ENCODE assay signal across 11 cellular contexts in the genomic region with DNA sequence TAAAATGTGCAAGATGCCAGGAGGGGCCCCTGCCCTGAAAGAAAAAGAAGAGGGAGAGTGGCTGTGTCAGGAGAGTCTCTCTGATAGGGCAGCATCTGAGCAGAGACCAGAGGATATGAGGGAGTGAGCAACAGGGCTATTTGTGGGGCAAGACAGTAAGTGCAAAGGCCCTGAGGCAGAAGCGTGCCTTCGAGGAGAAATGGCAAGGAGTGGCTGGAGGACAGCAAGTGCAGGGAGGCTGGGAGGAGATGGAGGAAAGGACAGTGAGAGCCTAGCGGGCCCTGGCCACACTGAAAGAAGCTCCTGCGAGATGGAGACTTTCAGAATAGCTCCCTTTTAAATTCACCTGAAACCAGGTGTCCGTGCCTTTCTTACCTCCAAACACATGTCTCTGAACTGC. TPM values are rescaled to one million over a fixed set of nuclear protein-coding genes. Genes with fewer than 3 reads are reported as not detected.
DNase-seq lines count a peak whose midpoint lies in the region; ATAC-seq and TF ChIP-seq lines count a peak whose summit lies in the region.
"Had no signal": no experiment of that assay in that cellular context is flagged by ENCODE, and none has a peak within 500 bp of the region (broad histone marks: within the 10 kb centered on the region; RNA-seq: fewer than 3 reads in every experiment).

No MANE protein-coding gene starts in this region.

- no peaks in the 10 kb centered on the region for H3K36me3 Mint-ChIP-seq in type B pancreatic cell
- H3K36me3 Mint-ChIP-seq: CD4-positive, CD25-positive, alpha-beta regulatory T cell had no signal

- no peaks in the 10 kb centered on the region for H3K4me1 Mint-ChIP-seq in type B pancreatic cell (ENCODE audit: unreplicated experiment)

- no peaks in the 10 kb centered on the region for H3K27me3 Mint-ChIP-seq in type B pancreatic cell

- no peaks in the 10 kb centered on the region for H3K9me3 Mint-ChIP-seq in type B pancreatic cell

- H3K4me3 Mint-ChIP-seq in type B pancreatic cell, result no peak overlapping the region
- H3K4me3 Mint-ChIP-seq: CD4-positive, CD25-positive, alpha-beta regulatory T cell had no signal

- DNase-seq in activated CD8-positive, alpha-beta memory T cell treated with anti-CD3 and anti-CD28 coated beads for 24 hours, result peak; percentile 28
- no peak for DNase-seq in activated CD8-positive, alpha-beta memory T cell treated with anti-CD3 and anti-CD28 coated beads, Interleukin-2, amount 50 U/mL, for 4 hours
- peak; percentile 17 for DNase-seq in ecto neural progenitor cell (ENCODE audit: low spot score)
- peak; percentile 27 for DNase-seq in type B pancreatic cell (ENCODE audit: extremely low spot score, unreplicated experiment)
- DNase-seq in superior temporal gyrus (ENCODE audit: extremely low spot score), result no peak
- no peak for DNase-seq in anterior cingulate cortex (lab: John Stamatoyannopoulos, UW)
- DNase-seq: AML-193; CD4-positive, CD25-positive, alpha-beta regulatory T cell; DMS53; HCEC 1CT had no signal

- TF ChIP-seq CTCF in type B pancreatic cell (conservative IDR thresholded peaks at IDR 0.05), result no peak

- no peak for ATAC-seq in GM21515 (IDR thresholded peaks at IDR 0.05; ENCODE audit: unreplicated experiment)

- no peak overlapping the region for H3K27ac Mint-ChIP-seq in type B pancreatic cell
- H3K27ac Mint-ChIP-seq: CD4-positive, CD25-positive, alpha-beta regulatory T cell had no signal

RNA-seq across cellular contexts. Expression of a gene that starts 25.3 kb away (rescaled TPM):
- total RNA-seq in type B pancreatic cell (ENCODE audit: low replicate concordance), result 13.1 and 19.2 TPM in 2 replicates

RNA-seq across cellular contexts. Expression of a gene that starts 25.7 kb away (rescaled TPM):
- total RNA-seq in type B pancreatic cell (ENCODE audit: low replicate concordance), result 12.3 and 14.5 TPM in 2 replicates

Comparison
In these comparisons a context has a peak if more than half of its experiments do, and no peak if none do; other contexts are left out.
1. DNase-seq: peak in activated CD8-positive, alpha-beta memory T cell treated with anti-CD3 and anti-CD28 coated beads for 24 hours (single experiment), ecto neural progenitor cell (single experiment) and type B pancreatic cell (single experiment); none in activated CD8-positive, alpha-beta memory T cell treated with anti-CD3 and anti-CD28 coated beads, Interleukin-2, amount 50 U/mL, for 4 hours (single experiment), superior temporal gyrus (single experiment) and anterior cingulate cortex (0 of 58).